27 cellular contexts compared by ENCODE assay signal in genomic region chr14:45742187-45742586, GRCh38.
"Had no signal": no experiment of that assay in that cellular context is flagged by ENCODE, and none has a peak within 500 bp of the region (broad histone marks: within the 10 kb centered on the region; RNA-seq: fewer than 3 reads in every experiment).

No MANE protein-coding gene starts in this region.

- ATAC-seq: stimulated activated effector memory CD8-positive, alpha-beta T cell treated with anti-CD3 and anti-CD28 coated beads, Interleukin-12 subunit alpha, Interleukin-12 subunit beta, amount 100 ng/mL, for 72 hours; stimulated activated memory B cell treated with anti-CD40 and anti-IgM and Interleukin-4, amounts not matched to agents 10 μg/mL and 1 μg/mL and 100 μg/mL, for 72 hours; stimulated activated naive B cell treated with anti-CD40 and anti-IgM and Interleukin-4, amounts not matched to agents 10 μg/mL and 1 μg/mL and 100 μg/mL, for 72 hours; stimulated activated naive CD8-positive, alpha-beta T cell treated with anti-CD3 and anti-CD28 coated beads, Interleukin-15, amount 100 ng/mL, for 72 hours; stimulated activated naive CD8-positive, alpha-beta T cell treated with anti-CD3 and anti-CD28 coated beads, Interleukin-15, Interleukin-2, amounts not matched to agents 100 U/mL and 50 U/mL, for 24 hours; upper lobe of right lung had no signal

- DNase-seq: stimulated activated CD4-positive, alpha-beta T cell treated with anti-CD3 and anti-CD28 coated beads, Interleukin-2, amount 100 ng/mL, for 48 hours; stimulated activated CD4-positive, alpha-beta T cell treated with anti-CD3 and anti-CD28 coated beads, Interleukin-4, amount 100 ng/mL, for 1 hour; stimulated activated CD4-positive, alpha-beta T cell treated with anti-CD3 and anti-CD28 coated beads, Interleukin-4, amount 100 ng/mL, for 24 hours; stimulated activated CD4-positive, alpha-beta T cell treated with anti-CD3 and anti-CD28 coated beads, Interleukin-4, amount 100 ng/mL, for 4 hours; stimulated activated CD8-positive, alpha-beta memory T cell treated with anti-CD3 and anti-CD28 coated beads, Interleukin-4, amount 100 ng/mL, for 48 hours; stimulated activated naive B cell treated with anti-CD40 and anti-IgM and Interleukin-4, amounts not matched to agents 10 μg/mL and 1 μg/mL and 100 μg/mL, for 72 hours; stimulated activated naive CD4-positive, alpha-beta T cell; stimulated activated naive CD4-positive, alpha-beta T cell treated with Interleukin-2 at 50 U/mL for 16 hours; stimulated activated naive CD8-positive, alpha-beta T cell treated with anti-CD3 and anti-CD28 coated beads, Interleukin-15, amount 100 ng/mL, for 72 hours; stimulated activated naive CD8-positive, alpha-beta T cell treated with anti-CD3 and anti-CD28 coated beads, Interleukin-15, Interleukin-2, amounts not matched to agents 100 U/mL and 50 U/mL, for 24 hours; stomach; substantia nigra; testis; thyroid gland; tibial artery; transverse colon; trophoblast cell; upper lobe of left lung; upper lobe of right lung; uterus had no signal

- H3K4me3 ChIP-seq: stomach, suprapubic skin, testis, thoracic aorta, thyroid gland, tibial artery, tibial nerve, transverse colon, upper lobe of left lung, upper lobe of right lung, uterus, vagina had no signal

- H3K4me1 ChIP-seq: stomach, testis, thyroid gland, tibial artery, tibial nerve, transverse colon, upper lobe of left lung, upper lobe of right lung, uterus, vagina had no signal

- FAIRE-seq: urothelium cell line had no signal

- H3K9me3 ChIP-seq: stomach, suprapubic skin, testis, thoracic aorta, thyroid gland, tibial artery, tibial nerve, transverse colon, upper lobe of left lung, upper lobe of right lung, uterus, vagina had no signal

- H3K27ac ChIP-seq: stomach, suprapubic skin, testis, thoracic aorta, thyroid gland, tibial artery, tibial nerve, transverse colon, upper lobe of left lung, upper lobe of right lung, uterus, vagina had no signal

- H3K27me3 ChIP-seq: stomach, suprapubic skin, testis, thyroid gland, tibial artery, tibial nerve, transverse colon, upper lobe of left lung, upper lobe of right lung, uterus, vagina had no signal

- H3K36me3 ChIP-seq: stomach, suprapubic skin, thoracic aorta, thyroid gland, tibial artery, tibial nerve, transverse colon, upper lobe of left lung, upper lobe of right lung, uterus, vagina had no signal
